In genomic region chr20:47663354-47664067, GRCh38 we compare ENCODE assay signal across 8 cellular contexts.
A peak's percentile ranks its signal among the peaks of the same experiment; 100 is the strongest.
DNase-seq lines count a peak whose midpoint lies in the region; ATAC-seq and TF ChIP-seq lines count a peak whose summit lies in the region.

No MANE protein-coding gene starts in this region.

- intact Hi-C loops in activated CD4-positive, alpha-beta T cell treated with anti-CD3 and anti-CD28 coated beads, Interleukin-2, amount 10 ng/mL, durations not matched to agents 24 days and 14 days (cut with micrococcal nuclease) = no loop called here
- intact Hi-C loops in right lobe of liver (cut with DNase I) = no loop called here

- no peak overlapping the region for H3K27ac ChIP-seq in coronary artery
- no peak overlapping the region for H3K27ac ChIP-seq in right lobe of liver

- H3K4me3 ChIP-seq in BJ (ENCODE audit: low read depth, low read length) (no peak overlapping the region), H7 (ENCODE audit: insufficient read depth, low read depth, low read length) (no peak overlapping the region), coronary artery (no peak overlapping the region), right lobe of liver (no peak overlapping the region)

- no peaks in the 10 kb centered on the region for H3K9me3 Mint-ChIP-seq in activated CD4-positive, alpha-beta T cell treated with anti-CD3 and anti-CD28 coated beads, Interleukin-2, amount 10 ng/mL, durations not matched to agents 24 days and 14 days

- 0% methylated on average over 5 of the region's 20 CpGs for WGBS in right lobe of liver (ENCODE audit: insufficient coverage, low coverage, low lambda C conversion rate, missing lambda C conversion rate)

- no peak overlapping the region for H3K4me3 Mint-ChIP-seq in activated CD4-positive, alpha-beta T cell treated with anti-CD3 and anti-CD28 coated beads, Interleukin-2, amount 10 ng/mL, durations not matched to agents 24 days and 14 days

- POLR2A ChIA-PET in BJ (lab: Charles Lee) = no interaction called here

- CTCF ChIA-PET in BJ (lab: Yijun Ruan, JAX) = interaction anchor here (0.5 to 8.4 kb wide), 28 partner anchors 8 to 978 kb away, joined by 3 to 163 read pairs (median 5); partner anchors contain the start of gene SULF2

- H3K36me3 Mint-ChIP-seq in activated CD4-positive, alpha-beta T cell treated with anti-CD3 and anti-CD28 coated beads, Interleukin-2, amount 10 ng/mL, durations not matched to agents 24 days and 14 days (ENCODE audit: low read depth) = peaks cover 15% of the 10 kb centered on the region

- peak; percentile 81 to 92 (median 85) for ATAC-seq in right lobe of liver
- no peak for ATAC-seq in GM18861 (IDR thresholded peaks at IDR 0.05; ENCODE audit: unreplicated experiment)

- DNase-seq in BJ (ENCODE audit: low read depth) (no peak), H7 (peak; percentile 93), NCI-H345 treated with DMSO at 0.1 percent for 48 hours (lab: John Stamatoyannopoulos, UW; ENCODE audit: unreplicated experiment) (peak; percentile 41), coronary artery (ENCODE audit: low spot score) (peak; percentile 85), right lobe of liver (peak; percentile 68 to 81 (median 78))
- peak; percentile 93 for DNase-seq in activated CD4-positive, alpha-beta T cell treated with anti-CD3 and anti-CD28 coated beads, Interleukin-2, amount 10 ng/mL, durations not matched to agents 24 days and 14 days
- peak; percentile 41 to 48 (median 47) for DNase-seq in stimulated activated CD4-positive, alpha-beta T cell treated with anti-CD3 and anti-CD28 coated beads, TNF-alpha, amount 100 ng/mL, for 4 hours (ENCODE audit: low read depth in 3 of 3)

- peak overlapping the region; percentile 11 for H3K27ac Mint-ChIP-seq in activated CD4-positive, alpha-beta T cell treated with anti-CD3 and anti-CD28 coated beads, Interleukin-2, amount 10 ng/mL, durations not matched to agents 24 days and 14 days

- peaks cover 0 to 4% (median 0%) of the 10 kb centered on the region in 4 donors for H3K4me1 ChIP-seq in right lobe of liver

- H3K36me3 ChIP-seq in BJ (ENCODE audit: control insufficient read depth, insufficient read depth, low read length) = peaks cover 11% of the 10 kb centered on the region
- H3K36me3 ChIP-seq in H7 (replicated peaks; ENCODE audit: control insufficient read depth, insufficient read depth, low read length) = no peaks in the 10 kb centered on the region; the same call in none of the 2 replicates
- H3K36me3 ChIP-seq in right lobe of liver = peaks cover 0 to 3% (median 0%) of the 10 kb centered on the region in 4 donors

- TF ChIP-seq CTCF in BJ (IDR thresholded peaks at IDR 0.05; ENCODE audit: insufficient read depth, low read depth, low read length) (peak; percentile 96), coronary artery (IDR thresholded peaks at IDR 0.05) (peak; percentile 97), right lobe of liver (IDR thresholded peaks at IDR 0.05) (peak; percentile 89 to 98 (median 96))

- TF ChIP-seq POLR2A in right lobe of liver (IDR thresholded peaks at IDR 0.05) = no peak

- H3K27me3 Mint-ChIP-seq in activated CD4-positive, alpha-beta T cell treated with anti-CD3 and anti-CD28 coated beads, Interleukin-2, amount 10 ng/mL, durations not matched to agents 24 days and 14 days = no peaks in the 10 kb centered on the region

- H3K4me1 Mint-ChIP-seq in activated CD4-positive, alpha-beta T cell treated with anti-CD3 and anti-CD28 coated beads, Interleukin-2, amount 10 ng/mL, durations not matched to agents 24 days and 14 days = peaks cover 8% of the 10 kb centered on the region

- no peaks in the 10 kb centered on the region for H3K9me3 ChIP-seq in right lobe of liver

- H3K27me3 ChIP-seq in BJ (ENCODE audit: control insufficient read depth, insufficient read depth, low read length) = no peaks in the 10 kb centered on the region
- H3K27me3 ChIP-seq in H7 (ENCODE audit: control insufficient read depth, insufficient read depth, low read length) = no peaks in the 10 kb centered on the region
- H3K27me3 ChIP-seq in right lobe of liver = no peaks in the 10 kb centered on the region
